ENCODE assay signal across 12 cellular contexts in the genomic region with DNA sequence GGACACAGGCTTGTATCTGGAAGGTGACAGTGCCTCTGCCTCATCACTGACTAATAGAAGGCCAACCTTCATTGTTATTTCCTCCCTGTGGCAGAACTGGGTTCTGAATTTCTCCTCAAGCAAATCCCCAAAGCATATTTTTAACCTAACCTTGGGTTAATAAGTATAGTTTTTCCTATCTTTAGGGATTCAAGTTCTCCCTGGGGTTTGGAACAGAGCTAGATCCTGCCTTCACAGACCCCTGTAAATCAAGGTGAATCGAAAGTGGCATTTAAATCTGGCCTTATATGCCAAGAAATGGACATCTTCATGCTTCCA. TPM values are rescaled to one million over a fixed set of nuclear protein-coding genes. Genes with fewer than 3 reads are reported as not detected.
DNase-seq lines count a peak whose midpoint lies in the region; ATAC-seq and TF ChIP-seq lines count a peak whose summit lies in the region.
"Had no signal": no experiment of that assay in that cellular context is flagged by ENCODE, and none has a peak within 500 bp of the region (broad histone marks: within the 10 kb centered on the region; RNA-seq: fewer than 3 reads in every experiment).

No MANE protein-coding gene starts in this region.

- H3K27ac Mint-ChIP-seq in activated naive CD4-positive, alpha-beta T cell treated with anti-CD3 and anti-CD28 coated beads, Interleukin-2, amount 10 ng/mL, durations not matched to agents 7 days and 5 days = peak overlapping the region; percentile 98
- H3K27ac Mint-ChIP-seq in T-helper 17 cell (peak overlapping the region; percentile 89), type B pancreatic cell (peak overlapping the region; percentile 84)
- H3K27ac Mint-ChIP-seq in effector memory CD8-positive, alpha-beta T cell = peak overlapping the region; percentile 95 to 99

- H3K4me1 Mint-ChIP-seq in activated naive CD4-positive, alpha-beta T cell treated with anti-CD3 and anti-CD28 coated beads, Interleukin-2, amount 10 ng/mL, durations not matched to agents 7 days and 5 days = peaks cover 96% of the 10 kb centered on the region
- H3K4me1 Mint-ChIP-seq in T-helper 17 cell (peaks cover 76% of the 10 kb centered on the region), type B pancreatic cell (ENCODE audit: unreplicated experiment) (peaks cover 34% of the 10 kb centered on the region)
- H3K4me1 Mint-ChIP-seq in effector memory CD8-positive, alpha-beta T cell (ENCODE audit: low read depth in 2 of 2) = peaks cover 78 to 90% of the 10 kb centered on the region in 2 donors

- H3K27me3 Mint-ChIP-seq in activated naive CD4-positive, alpha-beta T cell treated with anti-CD3 and anti-CD28 coated beads, Interleukin-2, amount 10 ng/mL, durations not matched to agents 7 days and 5 days = no peaks in the 10 kb centered on the region
- H3K27me3 Mint-ChIP-seq in T-helper 17 cell (no peaks in the 10 kb centered on the region), type B pancreatic cell (no peaks in the 10 kb centered on the region)
- no peaks in the 10 kb centered on the region for H3K27me3 Mint-ChIP-seq in effector memory CD8-positive, alpha-beta T cell

- CTCF ChIA-PET in activated naive CD4-positive, alpha-beta T cell treated with anti-CD3 and anti-CD28 coated beads, Interleukin-2, amount 10 ng/mL, durations not matched to agents 7 days and 5 days (lab: Charles Lee) = interaction anchor here (0.6 to 10.7 kb wide), 20 partner anchors 9 to 545 kb away, joined by 3 to 250 read pairs (median 4); a partner anchor contains a TSS

- no peak for DNase-seq in activated naive CD4-positive, alpha-beta T cell treated with anti-CD3 and anti-CD28 coated beads, Interleukin-2, amount 10 ng/mL, durations not matched to agents 7 days and 5 days
- no peak for DNase-seq in activated naive CD4-positive, alpha-beta T cell treated with anti-CD3 and anti-CD28 coated beads, Interleukin-2, amount 50 U/mL, for 16 hours
- DNase-seq in T-helper 17 cell (no peak), type B pancreatic cell (ENCODE audit: extremely low spot score, unreplicated experiment) (no peak), HK-2 (ENCODE audit: unreplicated experiment) (no peak), SW480 (ENCODE audit: low spot score) (no peak)
- DNase-seq in effector memory CD8-positive, alpha-beta T cell = no peak

- TF ChIP-seq CTCF in type B pancreatic cell (conservative IDR thresholded peaks at IDR 0.05) = no peak

- H3K36me3 Mint-ChIP-seq in activated naive CD4-positive, alpha-beta T cell treated with anti-CD3 and anti-CD28 coated beads, Interleukin-2, amount 10 ng/mL, durations not matched to agents 7 days and 5 days = peaks cover 14% of the 10 kb centered on the region
- H3K36me3 Mint-ChIP-seq in T-helper 17 cell (ENCODE audit: low read depth) (no peaks in the 10 kb centered on the region), type B pancreatic cell (no peaks in the 10 kb centered on the region)
- peaks cover 11% of the 10 kb centered on the region for H3K36me3 Mint-ChIP-seq in effector memory CD8-positive, alpha-beta T cell (ENCODE audit: insufficient read depth)

- ATAC-seq in T-helper 17 cell (no peak), GM21367 (IDR thresholded peaks at IDR 0.05; ENCODE audit: unreplicated experiment) (no peak)
- no peak for ATAC-seq in effector memory CD8-positive, alpha-beta T cell (replicated peaks)

- H3K9me3 ChIP-seq in T-helper 17 cell (ENCODE audit: control insufficient read depth, low read length, poor library complexity, severe bottlenecking) = no peaks in the 10 kb centered on the region
- H3K9me3 ChIP-seq: ascending aorta, HAP-1, testis had no signal

- H3K4me3 Mint-ChIP-seq in activated naive CD4-positive, alpha-beta T cell treated with anti-CD3 and anti-CD28 coated beads, Interleukin-2, amount 10 ng/mL, durations not matched to agents 7 days and 5 days = peak overlapping the region; percentile 71
- peak overlapping the region; percentile 87 for H3K4me3 Mint-ChIP-seq in T-helper 17 cell
- peak overlapping the region; percentile 77 to 83 for H3K4me3 Mint-ChIP-seq in effector memory CD8-positive, alpha-beta T cell
- H3K4me3 Mint-ChIP-seq in type B pancreatic cell = no peak overlapping the region

- peaks cover under 1% of the 10 kb centered on the region for H3K9me3 Mint-ChIP-seq in activated naive CD4-positive, alpha-beta T cell treated with anti-CD3 and anti-CD28 coated beads, Interleukin-2, amount 10 ng/mL, durations not matched to agents 7 days and 5 days
- peaks cover 0 to 3% of the 10 kb centered on the region in 2 donors for H3K9me3 Mint-ChIP-seq in effector memory CD8-positive, alpha-beta T cell
- no peaks in the 10 kb centered on the region for H3K9me3 Mint-ChIP-seq in type B pancreatic cell

RNA-seq across cellular contexts. Expression of a gene that starts 4.4 kb away (rescaled TPM):
- total RNA-seq in T-helper 17 cell = 1 to 10 TPM; 8.1 to 9.1 TPM
- total RNA-seq in type B pancreatic cell (ENCODE audit: low replicate concordance) = 0.72 and 3.4 TPM in 2 replicates
- total RNA-seq: pulmonary artery endothelial cell had no signal

RNA-seq across cellular contexts. Expression of a gene that starts 22.6 kb away (rescaled TPM):
- total RNA-seq in T-helper 17 cell (100 to 1,000 TPM in 1 of 2 donors, 10 to 100 TPM in 1; 62.4 to 126 TPM), type B pancreatic cell (ENCODE audit: low replicate concordance) (6.3 and 12.7 TPM in 2 replicates)
